ENCODE assay signal across 12 cellular contexts in genomic region chr6:14109411-14109826, GRCh38. TPM values are rescaled to one million over a fixed set of nuclear protein-coding genes. Genes with fewer than 3 reads are reported as not detected.
DNase-seq lines count a peak whose midpoint lies in the region; ATAC-seq and TF ChIP-seq lines count a peak whose summit lies in the region.
"Had no signal": no experiment of that assay in that cellular context is flagged by ENCODE, and none has a peak within 500 bp of the region (broad histone marks: within the 10 kb centered on the region; RNA-seq: fewer than 3 reads in every experiment).

No MANE protein-coding gene starts in this region.

- TF ChIP-seq EP300 in tibial nerve (IDR thresholded peaks at IDR 0.05) = no peak

- H2AFZ ChIP-seq in OCI-LY7 (ENCODE audit: low read length) = peak overlapping the region; percentile 8; the same call in 1 of the 2 replicates

- no TSS peak for BruUV-seq in OCI-LY7 (replicated peaks; lab: Mats Ljungman, UMichigan)

- TF ChIP-seq CTCF in OCI-LY7 (conservative IDR thresholded peaks at IDR 0.05; ENCODE audit: low read length) = no peak
- no peak for TF ChIP-seq CTCF in tibial nerve (IDR thresholded peaks at IDR 0.05)

- CTCF ChIA-PET in OCI-LY7 (lab: Charles Lee; ENCODE audit: unreplicated experiment) = interaction anchor here (0.6 to 0.9 kb wide), 3 partner anchors 43 to 1361 kb away, joined by 3 read pairs; no protein-coding TSS in a partner anchor

- H3K9me2 ChIP-seq in OCI-LY7 (ENCODE audit: insufficient read depth, low read length) = no peaks in the 10 kb centered on the region

- H3K27me3 ChIP-seq in tibial nerve = no peaks in the 10 kb centered on the region
- H3K27me3 ChIP-seq: colonic mucosa had no signal

- H3K4me1 Mint-ChIP-seq in stimulated activated naive CD8-positive, alpha-beta T cell treated with anti-CD3 and anti-CD28 coated beads, Interleukin-15, Interleukin-2, amounts not matched to agents 100 ng/mL and 50 ng/mL, for 24 hours (ENCODE audit: low read depth) = peaks cover 35% of the 10 kb centered on the region

- H3K36me3 Mint-ChIP-seq in stimulated activated naive CD8-positive, alpha-beta T cell treated with anti-CD3 and anti-CD28 coated beads, Interleukin-15, Interleukin-2, amounts not matched to agents 100 ng/mL and 50 ng/mL, for 24 hours (ENCODE audit: low read depth) = peaks cover 14% of the 10 kb centered on the region

- peak overlapping the region; percentile 89 for H3K27ac Mint-ChIP-seq in stimulated activated naive CD8-positive, alpha-beta T cell treated with anti-CD3 and anti-CD28 coated beads, Interleukin-15, Interleukin-2, amounts not matched to agents 100 ng/mL and 50 ng/mL, for 24 hours

- H3K9me3 ChIP-seq in OCI-LY7 (ENCODE audit: low read length) (peaks cover 13% of the 10 kb centered on the region), tibial nerve (peaks cover 0 to 7% (median 0%) of the 10 kb centered on the region in 4 donors)
- H3K9me3 ChIP-seq: colonic mucosa had no signal

- WGBS in tibial nerve, 2 donors = 83 to 89% methylated on average over 4 of the region's 4 CpGs

- H3K27ac ChIP-seq in OCI-LY7 (ENCODE audit: low read depth, low read length, poor library complexity, severe bottlenecking) = peak overlapping the region; percentile 4
- no peak overlapping the region for H3K27ac ChIP-seq in tibial nerve
- H3K27ac ChIP-seq: colonic mucosa, SK-N-MC had no signal

- POLR2A ChIA-PET in OCI-LY7 (lab: Charles Lee) = interaction anchor here (0.6 to 3.0 kb wide), 8 partner anchors 9 to 1827 kb away, joined by 3 to 21 read pairs (median 4); partner anchors contain the start of gene CD83

- H3K9me3 Mint-ChIP-seq in stimulated activated naive CD8-positive, alpha-beta T cell treated with anti-CD3 and anti-CD28 coated beads, Interleukin-15, Interleukin-2, amounts not matched to agents 100 ng/mL and 50 ng/mL, for 24 hours = peaks cover 22% of the 10 kb centered on the region

- peaks cover 14% of the 10 kb centered on the region for H3K27me3 Mint-ChIP-seq in stimulated activated naive CD8-positive, alpha-beta T cell treated with anti-CD3 and anti-CD28 coated beads, Interleukin-15, Interleukin-2, amounts not matched to agents 100 ng/mL and 50 ng/mL, for 24 hours

- no peak for TF ChIP-seq POLR2A in tibial nerve (IDR thresholded peaks at IDR 0.05)

- H4K20me1 ChIP-seq in OCI-LY7 (ENCODE audit: insufficient read depth, low read length) = no peaks in the 10 kb centered on the region

- peaks cover 10% of the 10 kb centered on the region; the same call in 1 of the 2 replicates for H3K36me3 ChIP-seq in OCI-LY7 (ENCODE audit: insufficient read depth, low read length)
- no peaks in the 10 kb centered on the region for H3K36me3 ChIP-seq in tibial nerve
- H3K36me3 ChIP-seq: colonic mucosa had no signal

- H3K4me3 ChIP-seq in OCI-LY7 (ENCODE audit: low read depth, low read length, poor library complexity, severe bottlenecking) = peak overlapping the region; percentile 39
- no peak overlapping the region for H3K4me3 ChIP-seq in tibial nerve
- H3K4me3 ChIP-seq: colonic mucosa, SK-N-MC had no signal

- intact Hi-C loops in OCI-LY7 (cut with micrococcal nuclease; ENCODE audit: unreplicated experiment) = no loop called here
- intact Hi-C loops in posterior cingulate gyrus (cut with DNase I) = no loop called here

- H3K79me2 ChIP-seq in OCI-LY7 (ENCODE audit: insufficient read depth, low read depth, low read length) = no peaks in the 10 kb centered on the region

- H3K4me2 ChIP-seq in OCI-LY7 (ENCODE audit: low read length) = peak overlapping the region; percentile 80

- peak overlapping the region; percentile 71 for H3K4me3 Mint-ChIP-seq in stimulated activated naive CD8-positive, alpha-beta T cell treated with anti-CD3 and anti-CD28 coated beads, Interleukin-15, Interleukin-2, amounts not matched to agents 100 ng/mL and 50 ng/mL, for 24 hours

- no peak for DNase-seq in stimulated activated naive CD8-positive, alpha-beta T cell treated with anti-CD3 and anti-CD28 coated beads, Interleukin-15, Interleukin-2, amounts not matched to agents 100 U/mL and 50 U/mL, for 24 hours
- DNase-seq in OCI-LY7 (ENCODE audit: low spot score) (no peak), dedifferentiated amniotic fluid mesenchymal stem cell (ENCODE audit: extremely low spot score) (no peak), tibial nerve (ENCODE audit: low spot score in 2 of 2) (no peak), H4 (ENCODE audit: low spot score) (no peak), posterior cingulate gyrus (no peak)
- DNase-seq: HCEC 1CT, NCI-H446 had no signal

- H3K4me1 ChIP-seq in OCI-LY7 (ENCODE audit: insufficient read depth, low read length, poor library complexity, severe bottlenecking) (peaks cover 31% of the 10 kb centered on the region), tibial nerve (peaks cover 0 to 4% (median 0%) of the 10 kb centered on the region in 4 donors)
- H3K4me1 ChIP-seq: colonic mucosa had no signal

- no peak for ATAC-seq in stimulated activated naive CD8-positive, alpha-beta T cell treated with anti-CD3 and anti-CD28 coated beads, Interleukin-15, Interleukin-2, amounts not matched to agents 100 U/mL and 50 U/mL, for 24 hours
- ATAC-seq in HG02943 (IDR thresholded peaks at IDR 0.05; ENCODE audit: low read depth, unreplicated experiment) = peak; percentile 20

RNA-seq across cellular contexts. Expression of gene CD83, which starts 8.2 kb away (rescaled TPM):
- 26.2 and 29.7 TPM in 2 replicates for total RNA-seq in OCI-LY7 (2014; rRNA removed; shearing (Covaris generic))
- total RNA-seq in OCI-LY7 (2022) (12.1 and 15.0 TPM in 2 replicates), tibial nerve (1 to 10 TPM; 2.1 to 5.3 (median 3.7) TPM)
- total RNA-seq in H4 (2014; rRNA removed; shearing (Covaris generic)) = 3.8 and 5.3 TPM in 2 replicates
